ENCODE assay signal across 9 cellular contexts in genomic region chr16:2482181-2483107, GRCh38. TPM values are rescaled to one million over a fixed set of nuclear protein-coding genes. Genes with fewer than 3 reads are reported as not detected.
DNase-seq lines count a peak whose midpoint lies in the region; TF ChIP-seq lines count a peak whose summit lies in the region.
"Had no signal": no experiment of that assay in that cellular context is flagged by ENCODE, and none has a peak within 500 bp of the region (broad histone marks: within the 10 kb centered on the region; RNA-seq: fewer than 3 reads in every experiment).

No MANE protein-coding gene starts in this region.

- CTCF ChIA-PET in HEK293T (lab: Yijun Ruan, JAX): interaction anchor here (0.9 to 1.5 kb wide), 2 partner anchors 19 kb away, joined by 3 to 6 read pairs; no protein-coding TSS in a partner anchor
- CTCF ChIA-PET in activated naive CD4-positive, alpha-beta T cell treated with anti-CD3 and anti-CD28 coated beads for 36 hours (lab: Charles Lee): interaction anchor here (0.6 kb wide), 1 partner anchor 14 kb away, joined by 3 read pairs; no protein-coding TSS in a partner anchor

- H3K9me3 Mint-ChIP-seq in activated naive CD4-positive, alpha-beta T cell treated with anti-CD3 and anti-CD28 coated beads for 36 hours: no peaks in the 10 kb centered on the region

- peaks cover 1% of the 10 kb centered on the region for H3K36me3 Mint-ChIP-seq in activated naive CD4-positive, alpha-beta T cell treated with anti-CD3 and anti-CD28 coated beads for 36 hours (ENCODE audit: low read depth)

- H3K4me3 Mint-ChIP-seq in activated naive CD4-positive, alpha-beta T cell treated with anti-CD3 and anti-CD28 coated beads for 36 hours: no peak overlapping the region

- intact Hi-C loops in activated naive CD4-positive, alpha-beta T cell treated with anti-CD3 and anti-CD28 coated beads for 36 hours (cut with micrococcal nuclease): no loop called here

- DNase-seq in DMS 273 treated with DMSO at 0.1 percent for 48 hours (lab: John Stamatoyannopoulos, UW) (peak; percentile 80), RPMI7951 (ENCODE audit: low read depth) (peak; percentile 87), globus pallidus (ENCODE audit: low spot score) (peak; percentile 72), putamen (ENCODE audit: low spot score) (peak; percentile 65), HEK293T (ENCODE audit: extremely low spot score) (no peak), GOT3 (lab: John Stamatoyannopoulos, UW) (no peak), NCI-H1048 (lab: John Stamatoyannopoulos, UW) (no peak)
- DNase-seq in activated naive CD4-positive, alpha-beta T cell treated with anti-CD3 and anti-CD28 coated beads for 36 hours: no peak
- DNase-seq: central memory CD4-positive, alpha-beta T cell had no signal

- no peak overlapping the region for H3K27ac Mint-ChIP-seq in activated naive CD4-positive, alpha-beta T cell treated with anti-CD3 and anti-CD28 coated beads for 36 hours

- POLR2A ChIA-PET in HEK293T (lab: Yijun Ruan, JAX): interaction anchor here (1.5 kb wide), 1 partner anchor 14 kb away, joined by 5 read pairs; no protein-coding TSS in a partner anchor

- no peaks in the 10 kb centered on the region for H3K27me3 Mint-ChIP-seq in activated naive CD4-positive, alpha-beta T cell treated with anti-CD3 and anti-CD28 coated beads for 36 hours (ENCODE audit: low read depth)

- peaks cover 9% of the 10 kb centered on the region for H3K4me1 Mint-ChIP-seq in activated naive CD4-positive, alpha-beta T cell treated with anti-CD3 and anti-CD28 coated beads for 36 hours (ENCODE audit: low read depth)

TF ChIP-seq in HEK293T, 16 proteins besides CTCF, POLR2A, EP300 and RAD21:
- no peak for TF ChIP-seq TARDBP (IDR thresholded peaks at IDR 0.05)
- TF ChIP-seq BHLHE40 (IDR thresholded peaks at IDR 0.05; ENCODE audit: borderline replicate concordance): no peak
- TF ChIP-seq SUZ12 (IDR thresholded peaks at IDR 0.05): no peak
- no peak for TF ChIP-seq HDGF (IDR thresholded peaks at IDR 0.05; ENCODE audit: borderline replicate concordance)
- no peak for TF ChIP-seq CTBP1 (IDR thresholded peaks at IDR 0.05; ENCODE audit: borderline replicate concordance)
- no peak for TF ChIP-seq FOXA1 (IDR thresholded peaks at IDR 0.05)
- TF ChIP-seq FOXM1 (IDR thresholded peaks at IDR 0.05; ENCODE audit: borderline replicate concordance): no peak
- no peak for TF ChIP-seq NFRKB (IDR thresholded peaks at IDR 0.05)
- no peak for TF ChIP-seq L3MBTL2 (conservative IDR thresholded peaks at IDR 0.05)

RNA-seq across cellular contexts. Expression of gene TBC1D24, which starts 7.5 kb away (rescaled TPM):
- total RNA-seq in RPMI7951 (2014; rRNA removed; shearing (Covaris generic)): 4.4 and 5.1 TPM in 2 replicates
- total RNA-seq in activated naive CD4-positive, alpha-beta T cell treated with anti-CD3 and anti-CD28 coated beads for 36 hours: 1 to 10 TPM; 8.1 to 8.6 TPM

RNA-seq across cellular contexts. Expression of gene NTN3, which starts 11.3 kb away (rescaled TPM):
- not detected in 2 replicates for total RNA-seq in RPMI7951 (2014; rRNA removed; shearing (Covaris generic))
- total RNA-seq in activated naive CD4-positive, alpha-beta T cell treated with anti-CD3 and anti-CD28 coated beads for 36 hours: not detected

RNA-seq across cellular contexts. Expression of gene TEDC2, which starts 22.5 kb away (rescaled TPM):
- 10.2 and 21.7 TPM in 2 replicates for total RNA-seq in RPMI7951 (2014; rRNA removed; shearing (Covaris generic))
- 10 to 100 TPM; 24.2 to 24.8 TPM for total RNA-seq in activated naive CD4-positive, alpha-beta T cell treated with anti-CD3 and anti-CD28 coated beads for 36 hours

RNA-seq across cellular contexts. Expression of gene ATP6V0C, which starts 31.3 kb away (rescaled TPM):
- 30.0 and 31.5 TPM in 2 replicates for total RNA-seq in RPMI7951 (2014; rRNA removed; shearing (Covaris generic))
- 10 to 100 TPM; 81.9 TPM for total RNA-seq in activated naive CD4-positive, alpha-beta T cell treated with anti-CD3 and anti-CD28 coated beads for 36 hours

RNA-seq across cellular contexts. Expression of gene AMDHD2, which starts 37.7 kb away (rescaled TPM):
- total RNA-seq in RPMI7951 (2014; rRNA removed; shearing (Covaris generic)): 8.9 and 11.3 TPM in 2 replicates
- total RNA-seq in activated naive CD4-positive, alpha-beta T cell treated with anti-CD3 and anti-CD28 coated beads for 36 hours: 10 to 100 TPM; 15.3 to 18.6 TPM

Comparison
In these comparisons a context has a peak if more than half of its experiments do, and no peak if none do; other contexts are left out.
1. DNase-seq: peak in DMS 273 treated with DMSO at 0.1 percent for 48 hours (single experiment), RPMI7951 (single experiment), globus pallidus (single experiment) and putamen (single experiment); none in HEK293T (single experiment), GOT3 (single experiment), activated naive CD4-positive, alpha-beta T cell treated with anti-CD3 and anti-CD28 coated beads for 36 hours (single experiment) and NCI-H1048 (single experiment).